In genomic region chr6:129643968-129644367, GRCh38 we compare ENCODE assay signal across 1 cellular context.
TF ChIP-seq lines count a peak whose summit lies in the region.

No MANE protein-coding gene starts in this region.

TF ChIP-seq in GM23338, 12 proteins besides CTCF, POLR2A, EP300 and RAD21 (continued from another document):
- TF ChIP-seq ZNF462 (CRISPR knock-in tag; IDR thresholded peaks at IDR 0.05): no peak
